Comparison of ENCODE assay signal across 21 cellular contexts in the genomic region with DNA sequence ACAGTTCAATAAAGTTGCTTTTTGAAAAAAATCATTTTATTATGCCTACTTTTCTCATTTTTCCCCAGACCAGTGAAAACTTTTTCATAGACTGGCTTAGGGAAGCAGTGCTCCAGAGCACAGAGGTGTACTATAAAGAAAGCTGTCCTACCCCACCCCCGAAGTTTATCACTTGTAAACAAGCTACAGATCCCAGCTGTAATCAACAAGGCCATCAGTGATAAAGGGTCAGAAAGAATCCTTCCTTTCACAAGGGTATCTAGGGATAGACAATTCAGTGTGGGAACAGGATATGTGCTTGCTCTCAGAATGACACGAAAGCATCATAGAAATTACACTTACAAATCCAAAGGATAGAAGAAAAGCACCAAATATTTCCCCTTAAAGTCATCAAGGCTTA.
"Had no signal": no experiment of that assay in that cellular context is flagged by ENCODE, and none has a peak within 500 bp of the region (broad histone marks: within the 10 kb centered on the region; RNA-seq: fewer than 3 reads in every experiment).

No MANE protein-coding gene starts in this region.

- H3K4me3 ChIP-seq: MG63, SJSA1, SK-N-MC had no signal

- H3K27me3 ChIP-seq: MG63, SJSA1 had no signal

- H3K9me3 ChIP-seq: MG63, SJSA1 had no signal

- H3K27ac ChIP-seq: HL-60, SJSA1, SK-N-MC had no signal

- DNase-seq: KBM-7, MG63, NCI-H1092, NCI-H1105 treated with DMSO at 0.1 percent for 48 hours, NCI-H1417 treated with DMSO at 0.1 percent for 48 hours, NCI-H146, NCI-H1694 treated with DMSO at 0.1 percent for 48 hours, NCI-H1930, NCI-H2107, NCI-H226, NCI-H446, NCI-H510A, NCI-H524 treated with DMSO at 0.1 percent for 48 hours, NCI-H69, NCI-H774, Right ventricle myocardium superior, RPMI8226, SIG-M5 had no signal
